ENCODE assay signal across 24 cellular contexts in genomic region chr11:71364806-71365205, GRCh38.
"Had no signal": no experiment of that assay in that cellular context is flagged by ENCODE, and none has a peak within 500 bp of the region (broad histone marks: within the 10 kb centered on the region; RNA-seq: fewer than 3 reads in every experiment).

No MANE protein-coding gene starts in this region.

- H3K4me3 ChIP-seq: breast epithelium, psoas muscle, sigmoid colon, testis, uterus had no signal

- H3K27ac ChIP-seq: breast epithelium, parathyroid adenoma, psoas muscle, sigmoid colon, testis, uterus had no signal

- H3K4me1 ChIP-seq: breast epithelium, parathyroid adenoma, psoas muscle, sigmoid colon, uterus had no signal

- H3K36me3 ChIP-seq: breast epithelium, sigmoid colon, uterus had no signal

- H3K9me3 ChIP-seq: breast epithelium, psoas muscle, sigmoid colon, testis, uterus had no signal

- H3K9ac ChIP-seq: parathyroid adenoma had no signal

- H3K27me3 ChIP-seq: testis, uterus had no signal

- H2AFZ ChIP-seq: parathyroid adenoma had no signal

- DNase-seq: activated CD4-positive, alpha-beta memory T cell treated with anti-CD3 and anti-CD28 coated beads, Interleukin-2, amount 10 ng/mL, durations not matched to agents 7 days and 5 days; activated CD4-positive, alpha-beta T cell treated with anti-CD3 and anti-CD28 coated beads for 1 hour; activated CD4-positive, alpha-beta T cell treated with anti-CD3 and anti-CD28 coated beads, Interleukin-2, amount 10 ng/mL, durations not matched to agents 7 days and 5 days; activated CD8-positive, alpha-beta memory T cell treated with anti-CD3 and anti-CD28 coated beads, Interleukin-2, amount 50 U/mL, for 48 hours; activated gamma-delta T cell treated with Interleukin-2 at 50 U/mL for 16 hours; activated naive CD4-positive, alpha-beta T cell treated with anti-CD3 and anti-CD28 coated beads, Interleukin-2, amount 50 U/mL, for 16 hours; activated T-cell treated with anti-CD3 and anti-CD28 coated beads, Interleukin-2, amount 50 U/mL, for 4 hours; dermis blood vessel endothelial cell; effector CD8-positive, alpha-beta T cell; islet precursor cell; left colon; mammary epithelial cell; naive thymus-derived CD4-positive, alpha-beta T cell; psoas muscle; sigmoid colon; stimulated activated CD4-positive, alpha-beta T cell treated with anti-CD3 and anti-CD28 coated beads, Interleukin-15, amount 100 ng/mL, for 24 hours; stimulated activated CD4-positive, alpha-beta T cell treated with anti-CD3 and anti-CD28 coated beads, Interleukin-2, amount 100 ng/mL, for 24 hours; stimulated activated naive CD4-positive, alpha-beta T cell; SW 1271; T-helper 9 cell; uterus had no signal
